Comparison of ENCODE assay signal across 20 cellular contexts in genomic region chr5:179328291-179328690, GRCh38. TPM values are rescaled to one million over a fixed set of nuclear protein-coding genes. Genes with fewer than 3 reads are reported as not detected.
A peak's percentile ranks its signal among the peaks of the same experiment; 100 is the strongest.
DNase-seq lines count a peak whose midpoint lies in the region; ATAC-seq and TF ChIP-seq lines count a peak whose summit lies in the region.
"Had no signal": no experiment of that assay in that cellular context is flagged by ENCODE, and none has a peak within 500 bp of the region (broad histone marks: within the 10 kb centered on the region; RNA-seq: fewer than 3 reads in every experiment).

No MANE protein-coding gene starts in this region.

- H3K36me3 ChIP-seq in left lung (no peaks in the 10 kb centered on the region), vagina (no peaks in the 10 kb centered on the region), A673 (ENCODE audit: insufficient read depth, low read length, poor library complexity, severe bottlenecking) (no peaks in the 10 kb centered on the region)
- H3K36me3 ChIP-seq: BE2C had no signal

- H3K4me1 ChIP-seq in left lung (no peaks in the 10 kb centered on the region), vagina (peaks cover 33% of the 10 kb centered on the region), A673 (ENCODE audit: insufficient read depth, low read length, poor library complexity, severe bottlenecking) (no peaks in the 10 kb centered on the region)
- H3K4me1 ChIP-seq: BE2C, Caco-2 had no signal

- ATAC-seq in left cardiac atrium (no peak), Right ventricle myocardium superior (ENCODE audit: poor library complexity) (no peak), left lung (no peak), HG02642 (IDR thresholded peaks at IDR 0.05; ENCODE audit: poor library complexity, unreplicated experiment) (no peak)
- ATAC-seq: HCT116, HepG2 had no signal

- TF ChIP-seq POLR2A in vagina (IDR thresholded peaks at IDR 0.05) = no peak

- no peaks in the 10 kb centered on the region for H3K9me3 ChIP-seq in left lung
- H3K9me3 ChIP-seq in vagina = no peaks in the 10 kb centered on the region
- H3K9me3 ChIP-seq in A673 (ENCODE audit: low read depth, low read length, poor library complexity, severe bottlenecking) = no peaks in the 10 kb centered on the region
- H3K9me3 ChIP-seq: BE2C, Caco-2 had no signal

- H3K27me3 ChIP-seq in left lung (peaks cover 0 to 39% of the 10 kb centered on the region in 2 donors), vagina (no peaks in the 10 kb centered on the region), A673 (replicated peaks; ENCODE audit: insufficient read depth, low read depth, low read length, poor library complexity) (no peaks in the 10 kb centered on the region)
- H3K27me3 ChIP-seq: BE2C had no signal

- DNase-seq in left cardiac atrium (peak; percentile 13), Right ventricle myocardium superior (no peak), left lung (peak; percentile 28 to 49), posterior vena cava (ENCODE audit: low spot score) (peak; percentile 42), vagina (ENCODE audit: extremely low spot score in 2 of 2) (no peak), A673 (ENCODE audit: low spot score) (no peak), A172 (ENCODE audit: low spot score) (no peak)
- DNase-seq: 8988T; ACHN; BE2C; C1 segment of cervical spinal cord; Caco-2; CD4-positive, alpha-beta T cell; DMS79 treated with DMSO at 0.1 percent for 48 hours; GF-D8; GOT3; H7 had no signal

- CTCF ChIA-PET in A673 (lab: Charles Lee) = no interaction called here

- H3K4me3 ChIP-seq in left lung = no peak overlapping the region
- no peak overlapping the region for H3K4me3 ChIP-seq in vagina
- H3K4me3 ChIP-seq in A673 (ENCODE audit: low read depth, low read length, poor library complexity, severe bottlenecking) = no peak overlapping the region

- H3K27ac ChIP-seq in left lung (no peak overlapping the region), vagina (peak overlapping the region; percentile 5), A673 (ENCODE audit: low read depth, low read length, poor library complexity, severe bottlenecking) (no peak overlapping the region)

- POLR2A ChIA-PET in A673 (lab: Charles Lee; ENCODE audit: low non-redundant PET) = no interaction called here

- TF ChIP-seq CTCF in left lung (IDR thresholded peaks at IDR 0.05) (no peak), vagina (IDR thresholded peaks at IDR 0.05) (no peak), A673 (conservative IDR thresholded peaks at IDR 0.05; ENCODE audit: low read depth, low read length) (no peak)

- BruUV-seq in A673 (replicated peaks; lab: Mats Ljungman, UMichigan) = no TSS peak

- intact Hi-C loops in left cardiac atrium (cut with DNase I) = no loop called here
- intact Hi-C loops in Right ventricle myocardium superior (cut with DNase I) = no loop called here
- intact Hi-C loops in left lung (cut with DNase I) = no loop called here
- intact Hi-C loops in posterior vena cava (cut with DNase I) = no loop called here
- intact Hi-C loops in vagina (cut with DNase I) = no loop called here
- intact Hi-C loops in A673 (cut with micrococcal nuclease; ENCODE audit: unreplicated experiment) = no loop called here

RNA-seq across cellular contexts. Expression of gene ADAMTS2, which starts 17.0 kb away (rescaled TPM):
- 10 to 100 TPM; 15.0 to 22.7 TPM for total RNA-seq in left cardiac atrium
- total RNA-seq in Right ventricle myocardium superior = 3.6 TPM
- 10 to 100 TPM; 51.6 to 68.2 TPM for total RNA-seq in left lung
- total RNA-seq in posterior vena cava = 10 to 100 TPM; 27.1 to 62.0 TPM
- total RNA-seq in vagina = 17.4 TPM
- total RNA-seq in A673 (2021) = 0.11 and 0.39 TPM in 2 replicates
- 0.14 and 0.79 TPM in 2 replicates for total RNA-seq in A172 (2014; rRNA removed; shearing (Covaris generic))
- total RNA-seq: CD4-positive, alpha-beta T cell had no signal

Comparison
In these comparisons a context has a peak if more than half of its experiments do, and no peak if none do; other contexts are left out.
1. DNase-seq: peak in left cardiac atrium (single experiment), left lung (2 of 2) and posterior vena cava (single experiment); none in Right ventricle myocardium superior (single experiment), vagina (0 of 2), A673 (single experiment) and A172 (single experiment).